Comparison of ENCODE assay signal across 8 cellular contexts in the genomic region with DNA sequence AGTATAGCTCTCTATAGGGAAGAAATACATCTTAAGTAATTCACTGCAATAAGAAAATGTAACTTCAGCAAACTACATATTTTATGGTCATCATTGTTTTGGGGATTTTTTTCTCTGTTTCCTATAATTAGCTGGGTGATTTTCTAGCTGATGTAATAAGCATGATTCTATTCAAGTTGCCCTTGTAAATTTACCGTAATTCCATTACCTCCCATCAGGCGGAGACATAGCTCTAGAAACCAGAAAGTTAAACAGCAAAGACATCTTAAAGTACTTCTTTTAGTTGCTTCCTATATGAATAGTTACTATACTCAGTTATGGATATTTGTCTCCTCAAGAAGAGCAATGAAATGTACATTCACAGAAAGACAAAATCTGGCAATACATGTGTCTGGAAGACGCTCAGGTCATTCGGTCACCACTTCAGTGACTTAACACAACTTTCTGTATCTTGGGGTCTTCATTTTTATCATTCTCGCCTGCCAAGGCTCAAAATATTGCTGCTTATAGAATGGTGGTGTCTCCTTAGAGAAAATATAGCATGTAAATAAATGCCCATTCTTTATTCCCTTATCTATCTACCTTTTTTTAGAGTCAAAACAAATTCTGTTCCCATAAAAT.
A peak's percentile ranks its signal among the peaks of the same experiment; 100 is the strongest.
DNase-seq lines count a peak whose midpoint lies in the region; ATAC-seq and TF ChIP-seq lines count a peak whose summit lies in the region.

No MANE protein-coding gene starts in this region.

- H3K9me3 Mint-ChIP-seq in activated CD8-positive, alpha-beta memory T cell treated with anti-CD3 and anti-CD28 coated beads, Interleukin-2, amount 10 ng/mL, durations not matched to agents 7 days and 5 days (ENCODE audit: low read depth) = no peaks in the 10 kb centered on the region

- H3K36me3 Mint-ChIP-seq in activated CD8-positive, alpha-beta memory T cell treated with anti-CD3 and anti-CD28 coated beads, Interleukin-2, amount 10 ng/mL, durations not matched to agents 7 days and 5 days = no peaks in the 10 kb centered on the region

- H3K4me3 Mint-ChIP-seq in activated CD8-positive, alpha-beta memory T cell treated with anti-CD3 and anti-CD28 coated beads, Interleukin-2, amount 10 ng/mL, durations not matched to agents 7 days and 5 days = no peak overlapping the region

- DNase-seq in NCI-H748 (lab: John Stamatoyannopoulos, UW; ENCODE audit: unreplicated experiment) (peak; percentile 37), epithelial cell of esophagus (ENCODE audit: low read depth) (peak; percentile 81), smooth muscle cell of the brain vasculature (ENCODE audit: low read depth, low spot score) (peak; percentile 70), retina (no peak)
- DNase-seq in activated CD8-positive, alpha-beta memory T cell treated with anti-CD3 and anti-CD28 coated beads, Interleukin-2, amount 10 ng/mL, durations not matched to agents 7 days and 5 days = no peak

- H3K27ac Mint-ChIP-seq in activated CD8-positive, alpha-beta memory T cell treated with anti-CD3 and anti-CD28 coated beads, Interleukin-2, amount 10 ng/mL, durations not matched to agents 7 days and 5 days = no peak overlapping the region

- ATAC-seq in GM18861 (IDR thresholded peaks at IDR 0.05; ENCODE audit: unreplicated experiment) (peak; percentile 87), HG03135 (IDR thresholded peaks at IDR 0.05; ENCODE audit: unreplicated experiment) (peak; percentile 67)
- no peak for ATAC-seq in activated CD8-positive, alpha-beta memory T cell treated with anti-CD3 and anti-CD28 coated beads, Interleukin-2, amount 10 ng/mL, durations not matched to agents 7 days and 5 days

- H3K27ac ChIP-seq in C4-2B = no peak overlapping the region

- H3K4me3 ChIP-seq in epithelial cell of esophagus (ENCODE audit: low read length) = no peak overlapping the region

- no peaks in the 10 kb centered on the region for H3K27me3 Mint-ChIP-seq in activated CD8-positive, alpha-beta memory T cell treated with anti-CD3 and anti-CD28 coated beads, Interleukin-2, amount 10 ng/mL, durations not matched to agents 7 days and 5 days

- CTCF ChIA-PET in activated CD8-positive, alpha-beta memory T cell treated with anti-CD3 and anti-CD28 coated beads, Interleukin-2, amount 10 ng/mL, durations not matched to agents 7 days and 5 days (lab: Charles Lee) = interaction anchor here (0.9 kb wide), 1 partner anchor 86 kb away, joined by 5 read pairs; no protein-coding TSS in a partner anchor

- H3K4me1 Mint-ChIP-seq in activated CD8-positive, alpha-beta memory T cell treated with anti-CD3 and anti-CD28 coated beads, Interleukin-2, amount 10 ng/mL, durations not matched to agents 7 days and 5 days = no peaks in the 10 kb centered on the region

- TF ChIP-seq CTCF in C4-2B (conservative IDR thresholded peaks at IDR 0.05) (peak; percentile 81), epithelial cell of esophagus (IDR thresholded peaks at IDR 0.05; ENCODE audit: insufficient read depth, low read depth, low read length, missing control alignments) (peak; percentile 72)

Comparison
In these comparisons a context has a peak if more than half of its experiments do, and no peak if none do; other contexts are left out.
1. DNase-seq: peak in NCI-H748 (single experiment), epithelial cell of esophagus (single experiment) and smooth muscle cell of the brain vasculature (single experiment); none in activated CD8-positive, alpha-beta memory T cell treated with anti-CD3 and anti-CD28 coated beads, Interleukin-2, amount 10 ng/mL, durations not matched to agents 7 days and 5 days (single experiment) and retina (single experiment).